Comparison of ENCODE assay signal across 9 cellular contexts in genomic region chr6:7697820-7698623, GRCh38. TPM values are rescaled to one million over a fixed set of nuclear protein-coding genes. Genes with fewer than 3 reads are reported as not detected.
DNase-seq lines count a peak whose midpoint lies in the region; ATAC-seq, FAIRE-seq and TF ChIP-seq lines count a peak whose summit lies in the region.
"Had no signal": no experiment of that assay in that cellular context is flagged by ENCODE, and none has a peak within 500 bp of the region (broad histone marks: within the 10 kb centered on the region; RNA-seq: fewer than 3 reads in every experiment).

No MANE protein-coding gene starts in this region.

- peak overlapping the region; percentile 55 for H3K9ac ChIP-seq in astrocyte (ENCODE audit: low read length)

- H3K4me3 ChIP-seq in astrocyte (ENCODE audit: insufficient read depth, low read depth, low read length) (peak overlapping the region; percentile 35), lung (no peak overlapping the region)

- DNase-seq in AG08395 (ENCODE audit: low spot score) (peak; percentile 76), KG1 (lab: John Stamatoyannopoulos, UW) (peak; percentile 79), astrocyte (ENCODE audit: low read depth) (peak; percentile 89), lung (ENCODE audit: low spot score) (peak; percentile 59), NCI-H1417 treated with DMSO at 0.1 percent for 48 hours (lab: John Stamatoyannopoulos, UW) (no peak), NCI-H2196 (lab: John Stamatoyannopoulos, UW; ENCODE audit: unreplicated experiment) (no peak)

- TF ChIP-seq CTCF in astrocyte (IDR thresholded peaks at IDR 0.05; ENCODE audit: insufficient read depth, low read depth, low read length): no peak
- TF ChIP-seq CTCF in lung (IDR thresholded peaks at IDR 0.05; ENCODE audit: control extremely low read depth, extremely low read depth): no peak

- H3K9me3 ChIP-seq in astrocyte (ENCODE audit: insufficient read depth, low read depth, low read length) (no peaks in the 10 kb centered on the region), lung (ENCODE audit: control insufficient read depth in 2 of 2, insufficient read depth in 1 of 2, low read length in 1 of 2) (no peaks in the 10 kb centered on the region)

- H3K36me3 ChIP-seq in astrocyte (ENCODE audit: insufficient read depth, low read length) (no peaks in the 10 kb centered on the region), lung (ENCODE audit: control insufficient read depth in 2 of 2, insufficient read depth in 2 of 2, low read length in 2 of 2) (no peaks in the 10 kb centered on the region)

- peaks cover 18% of the 10 kb centered on the region for H3K4me1 Mint-ChIP-seq in astrocyte (ENCODE audit: low read depth, unreplicated experiment)

- peak overlapping the region; percentile 12 for H3K27ac Mint-ChIP-seq in astrocyte (ENCODE audit: unreplicated experiment)

- no peaks in the 10 kb centered on the region for H4K20me1 ChIP-seq in astrocyte (ENCODE audit: insufficient read depth, low read length)

- peak; percentile 76 for FAIRE-seq in astrocyte (lab: Jason Lieb, UNC)
- FAIRE-seq: keratinocyte had no signal

- H3K36me3 Mint-ChIP-seq in astrocyte (ENCODE audit: low read depth, unreplicated experiment): peaks cover 2% of the 10 kb centered on the region

- H3K4me2 ChIP-seq in astrocyte (ENCODE audit: low read length): peak overlapping the region; percentile 74

- H3K4me1 ChIP-seq in astrocyte (ENCODE audit: insufficient read depth, low read length): peaks cover 9% of the 10 kb centered on the region
- H3K4me1 ChIP-seq in lung (ENCODE audit: control insufficient read depth in 2 of 2, insufficient read depth in 2 of 2, low read length in 2 of 2): no peaks in the 10 kb centered on the region

- WGBS in lung, 2 donors: 13 to 20% methylated on average over 12 of the region's 12 CpGs

- H3K27ac ChIP-seq in astrocyte (ENCODE audit: low read depth, low read length): peak overlapping the region; percentile 74
- H3K27ac ChIP-seq in lung (ENCODE audit: low read depth in 1 of 2, low read length in 1 of 2): peak overlapping the region in 1 of 2 donors; percentile 26

- H3K27me3 ChIP-seq in astrocyte (ENCODE audit: insufficient read depth, low read length) (no peaks in the 10 kb centered on the region), lung (ENCODE audit: control insufficient read depth, insufficient read depth) (no peaks in the 10 kb centered on the region)

- peaks cover 4% of the 10 kb centered on the region for H3K9me3 Mint-ChIP-seq in astrocyte (ENCODE audit: unreplicated experiment)

- no peaks in the 10 kb centered on the region for H3K27me3 Mint-ChIP-seq in astrocyte (ENCODE audit: low read depth, unreplicated experiment)

- no peaks in the 10 kb centered on the region for H3K79me2 ChIP-seq in astrocyte (ENCODE audit: insufficient read depth, low read length)

- H2AFZ ChIP-seq in astrocyte (ENCODE audit: low read depth, low read length): peak overlapping the region; percentile 37

- H3K4me3 Mint-ChIP-seq in astrocyte (ENCODE audit: unreplicated experiment): no peak overlapping the region

- ATAC-seq in lung (ENCODE audit: insufficient read depth, low FRiP score) (peak; percentile 48), HG02852 (IDR thresholded peaks at IDR 0.05; ENCODE audit: unreplicated experiment) (no peak), GM18511 (IDR thresholded peaks at IDR 0.05; ENCODE audit: unreplicated experiment) (no peak)

RNA-seq across cellular contexts. Expression of gene BMP6, which starts 27.9 kb away (rescaled TPM):
- total RNA-seq in astrocyte: 2.2 and 2.8 TPM in 2 replicates
- total RNA-seq in lung: 10 to 100 TPM in 1 of 2 donors, 1 to 10 TPM in 1; 7.5 to 13.7 TPM
- 10 to 100 TPM in 1 of 2 donors, 1 to 10 TPM in 1; 2.3 to 17.3 TPM for polyA plus RNA-seq in lung

Comparison
In these comparisons a context has a peak if more than half of its experiments do, and no peak if none do; other contexts are left out.
1. DNase-seq: peak in AG08395 (single experiment), KG1 (single experiment), astrocyte (single experiment) and lung (single experiment); none in NCI-H1417 treated with DMSO at 0.1 percent for 48 hours (single experiment) and NCI-H2196 (single experiment).